Comparison of ENCODE assay signal across 23 cellular contexts in the genomic region with DNA sequence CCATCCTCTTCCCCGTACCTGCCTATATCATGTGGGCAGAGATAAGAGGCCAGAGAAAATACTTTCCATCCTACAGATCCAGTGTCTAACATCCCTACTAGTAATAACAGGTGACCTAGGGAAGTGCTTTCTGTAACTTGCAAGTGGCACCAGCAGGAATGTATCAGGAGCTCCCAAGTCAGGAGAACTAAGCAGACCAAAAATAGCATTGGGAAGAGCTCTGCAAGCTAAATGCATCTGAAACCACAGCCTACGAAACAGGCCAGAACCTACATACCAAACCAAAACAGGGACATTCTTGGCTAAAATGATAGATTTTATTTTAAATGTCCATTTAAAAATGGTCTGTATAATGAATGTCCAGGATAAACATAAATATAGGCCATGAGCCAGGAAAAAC.
DNase-seq lines count a peak whose midpoint lies in the region; ATAC-seq and TF ChIP-seq lines count a peak whose summit lies in the region.
"Had no signal": no experiment of that assay in that cellular context is flagged by ENCODE, and none has a peak within 500 bp of the region (broad histone marks: within the 10 kb centered on the region; RNA-seq: fewer than 3 reads in every experiment).

No MANE protein-coding gene starts in this region.

- DNase-seq in heart left ventricle = no peak
- DNase-seq in left cardiac atrium = no peak
- DNase-seq in astrocyte of the cerebellum (ENCODE audit: low read depth) = peak; percentile 33
- DNase-seq in left ventricle myocardium superior = no peak
- DNase-seq in activated CD4-positive, alpha-beta T cell treated with anti-CD3 and anti-CD28 coated beads, Interleukin-2, amount 50 U/mL, for 4 hours = no peak
- no peak for DNase-seq in NCI-H446 (lab: John Stamatoyannopoulos, UW)
- DNase-seq in MCF 10A (ENCODE audit: unreplicated experiment) = no peak
- DNase-seq: Caco-2; CD4-positive, CD25-positive, alpha-beta regulatory T cell; DMS153; EL; H7; MV-4-11; NCI-H1417; NCI-H2029; NCI-H510A; NCI-H774; PC-3 had no signal

- H3K36me3 Mint-ChIP-seq in MCF 10A (ENCODE audit: insufficient read depth, unreplicated experiment) = no peaks in the 10 kb centered on the region
- H3K36me3 Mint-ChIP-seq: CD4-positive, CD25-positive, alpha-beta regulatory T cell had no signal

- TF ChIP-seq POLR2A in heart left ventricle (IDR thresholded peaks at IDR 0.05) = no peak

- H3K27me3 Mint-ChIP-seq in MCF 10A (ENCODE audit: insufficient read depth, unreplicated experiment) = peaks cover 65% of the 10 kb centered on the region
- H3K27me3 Mint-ChIP-seq: B cell; CD4-positive, CD25-positive, alpha-beta regulatory T cell had no signal

- CTCF ChIA-PET in MCF 10A (lab: Yijun Ruan, JAX) = no interaction called here

- no peak overlapping the region for H3K4me3 ChIP-seq in heart left ventricle
- no peak overlapping the region for H3K4me3 ChIP-seq in astrocyte of the cerebellum (ENCODE audit: low read depth, low read length)
- H3K4me3 ChIP-seq: A549 had no signal

- no peaks in the 10 kb centered on the region for H3K36me3 ChIP-seq in heart left ventricle

- H3K27ac ChIP-seq in heart left ventricle = no peak overlapping the region
- H3K27ac ChIP-seq: A549, RWPE1 had no signal

- no peak for TF ChIP-seq CTCF in heart left ventricle (IDR thresholded peaks at IDR 0.05)
- no peak for TF ChIP-seq CTCF in astrocyte of the cerebellum (IDR thresholded peaks at IDR 0.05; ENCODE audit: low read depth, low read length, missing control alignments)
- no peak for TF ChIP-seq CTCF in MCF 10A (IDR thresholded peaks at IDR 0.05; ENCODE audit: unreplicated experiment)

- no peaks in the 10 kb centered on the region for H3K27me3 ChIP-seq in heart left ventricle

- no peak overlapping the region for H3K27ac Mint-ChIP-seq in MCF 10A (ENCODE audit: low read depth, unreplicated experiment)
- H3K27ac Mint-ChIP-seq: B cell; CD4-positive, CD25-positive, alpha-beta regulatory T cell; IgD-negative memory B cell had no signal

- no peaks in the 10 kb centered on the region for H3K9me3 ChIP-seq in heart left ventricle
- H3K9me3 ChIP-seq: A549, Caco-2 had no signal

- H3K4me3 Mint-ChIP-seq in MCF 10A (ENCODE audit: unreplicated experiment) = no peak overlapping the region
- H3K4me3 Mint-ChIP-seq: B cell; CD4-positive, CD25-positive, alpha-beta regulatory T cell; IgD-negative memory B cell had no signal

- ATAC-seq in heart left ventricle = peak; percentile 55 to 65 (median 57)
- ATAC-seq in left cardiac atrium = no peak
- ATAC-seq in left ventricle myocardium superior = peak; percentile 76
- no peak for ATAC-seq in HG03159 (IDR thresholded peaks at IDR 0.05; ENCODE audit: unreplicated experiment)
- ATAC-seq: A549, PC-3 had no signal

- in situ Hi-C loops in astrocyte of the cerebellum (cut with HindIII; ENCODE audit: low sequenced_read_pairs) = no loop called here

- no peaks in the 10 kb centered on the region for H3K9me3 Mint-ChIP-seq in MCF 10A (ENCODE audit: unreplicated experiment)

- peaks cover 0 to 12% (median 0%) of the 10 kb centered on the region in 12 donors for H3K4me1 ChIP-seq in heart left ventricle
- H3K4me1 ChIP-seq: A549, Caco-2 had no signal

- WGBS in heart left ventricle, 4 donors = 43 to 59% (median 48%) methylated on average over 2 of the region's 2 CpGs

- intact Hi-C loops in heart left ventricle (cut with DNase I) (no loop called here), left cardiac atrium (cut with DNase I) (no loop called here), left ventricle myocardium superior (cut with micrococcal nuclease) (no loop called here), MCF 10A (cut with micrococcal nuclease) (no loop called here)

- POLR2A ChIA-PET in MCF 10A (lab: Yijun Ruan, JAX) = no interaction called here

- BruUV-seq in MCF 10A (replicated peaks; lab: Mats Ljungman, UMichigan) = no TSS peak

- H3K4me1 Mint-ChIP-seq in MCF 10A (ENCODE audit: insufficient read depth, unreplicated experiment) = no peaks in the 10 kb centered on the region
- H3K4me1 Mint-ChIP-seq: B cell; CD4-positive, CD25-positive, alpha-beta regulatory T cell; IgD-negative memory B cell had no signal

Comparison
In these comparisons a context has a peak if more than half of its experiments do, and no peak if none do; other contexts are left out.
1. ATAC-seq: peak in heart left ventricle (4 of 4) and left ventricle myocardium superior (single experiment); none in left cardiac atrium (0 of 2) and HG03159 (single experiment).